ENCODE assay signal across 21 cellular contexts in genomic region chr1:200252526-200252925, GRCh38.
"Had no signal": no experiment of that assay in that cellular context is flagged by ENCODE, and none has a peak within 500 bp of the region (broad histone marks: within the 10 kb centered on the region; RNA-seq: fewer than 3 reads in every experiment).

No MANE protein-coding gene starts in this region.

- ATAC-seq: activated CD4-positive, alpha-beta T cell treated with anti-CD3 and anti-CD28 coated beads for 36 hours; gastrocnemius medialis; heart left ventricle; left lung; WTC11 had no signal

- H3K4me3 ChIP-seq: dorsolateral prefrontal cortex, gastrocnemius medialis, heart left ventricle, left lung had no signal

- H3K4me1 ChIP-seq: gastrocnemius medialis, heart left ventricle, left lung had no signal

- H3K27me3 ChIP-seq: dorsolateral prefrontal cortex had no signal

- H3K36me3 Mint-ChIP-seq: activated naive CD8-positive, alpha-beta T cell; mesothelial cell of epicardium; WTC11 had no signal

- H3K27ac Mint-ChIP-seq: activated CD4-positive, alpha-beta T cell treated with anti-CD3 and anti-CD28 coated beads for 36 hours; activated naive CD8-positive, alpha-beta T cell; activated T-helper 1 cell treated with anti-CD3 and anti-CD28 coated beads, Interleukin-12 subunit alpha, Interleukin-12 subunit beta, Interleukin-2, Interleukin-4 antibody, amounts not matched to agents 30 ng/mL and 10 ng/mL and 1 ng/mL, durations not matched to agents 14 hours and 24 hours and 36 hours; endodermal cell; mesothelial cell of epicardium; nephron progenitor cell; T-helper 2 cell treated with Interferon-gamma antibody and Interleukin-4, amounts not matched to agents 5 μg/mL and 100 μg/mL, for 36 hours; WTC11 had no signal

- DNase-seq: activated CD4-positive, alpha-beta T cell treated with anti-CD3 and anti-CD28 coated beads for 36 hours; activated CD4-positive, alpha-beta T cell treated with anti-CD3 and anti-CD28 coated beads, Interleukin-2, amount 50 U/mL, for 48 hours; activated T-cell treated with anti-CD3 and anti-CD28 coated beads for 4 hours; dorsolateral prefrontal cortex; endodermal cell; gastrocnemius medialis; heart left ventricle; left lung; nephron progenitor cell; nucleus accumbens; posterior cingulate gyrus; stimulated activated CD8-positive, alpha-beta memory T cell treated with anti-CD3 and anti-CD28 coated beads, Interleukin-4, amount 100 ng/mL, for 48 hours; stimulated activated naive CD4-positive, alpha-beta T cell; SW 1271 had no signal

- FAIRE-seq: bronchial epithelial cell had no signal

- H3K36me3 ChIP-seq: gastrocnemius medialis, heart left ventricle, left lung had no signal

- H3K9me3 Mint-ChIP-seq: activated T-helper 1 cell treated with anti-CD3 and anti-CD28 coated beads, Interleukin-12 subunit alpha, Interleukin-12 subunit beta, Interleukin-2, Interleukin-4 antibody, amounts not matched to agents 30 ng/mL and 10 ng/mL and 1 ng/mL, durations not matched to agents 14 hours and 24 hours and 36 hours; endodermal cell; mesothelial cell of epicardium; T-helper 2 cell treated with Interferon-gamma antibody and Interleukin-4, amounts not matched to agents 5 μg/mL and 100 μg/mL, for 36 hours; WTC11 had no signal

- H3K4me3 Mint-ChIP-seq: activated CD4-positive, alpha-beta T cell treated with anti-CD3 and anti-CD28 coated beads for 36 hours; activated naive CD8-positive, alpha-beta T cell; activated T-helper 1 cell treated with anti-CD3 and anti-CD28 coated beads, Interleukin-12 subunit alpha, Interleukin-12 subunit beta, Interleukin-2, Interleukin-4 antibody, amounts not matched to agents 30 ng/mL and 10 ng/mL and 1 ng/mL, durations not matched to agents 14 hours and 24 hours and 36 hours; endodermal cell; mesothelial cell of epicardium; nephron progenitor cell; T-helper 2 cell treated with Interferon-gamma antibody and Interleukin-4, amounts not matched to agents 5 μg/mL and 100 μg/mL, for 36 hours; WTC11 had no signal

- H3K4me1 Mint-ChIP-seq: mesothelial cell of epicardium had no signal

- H3K27me3 Mint-ChIP-seq: activated naive CD8-positive, alpha-beta T cell had no signal

- H3K27ac ChIP-seq: dorsolateral prefrontal cortex, epithelial cell of prostate, gastrocnemius medialis, heart left ventricle, left lung had no signal

- H3K9me3 ChIP-seq: gastrocnemius medialis, heart left ventricle, left lung had no signal
